Comparison of ENCODE assay signal across 12 cellular contexts in the genomic region with DNA sequence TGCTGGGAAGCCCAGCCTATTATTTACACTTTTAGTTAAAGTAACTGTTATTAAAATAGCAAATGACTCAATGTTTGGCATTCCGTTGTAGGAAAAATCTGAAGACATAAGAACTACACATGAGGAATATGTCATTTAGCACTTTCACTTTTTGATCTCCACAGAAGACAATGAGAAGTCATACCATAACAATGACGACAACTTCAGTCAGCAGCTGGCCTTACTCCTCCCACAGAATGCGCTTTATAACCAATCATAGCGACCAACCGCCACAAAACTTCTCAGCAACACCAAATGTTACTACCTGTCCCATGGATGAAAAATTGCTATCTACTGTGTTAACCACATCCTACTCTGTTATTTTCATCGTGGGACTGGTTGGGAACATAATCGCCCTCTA. TPM values are rescaled to one million over a fixed set of nuclear protein-coding genes. Genes with fewer than 3 reads are reported as not detected.
DNase-seq lines count a peak whose midpoint lies in the region; ATAC-seq and TF ChIP-seq lines count a peak whose summit lies in the region.
"Had no signal": no experiment of that assay in that cellular context is flagged by ENCODE, and none has a peak within 500 bp of the region (broad histone marks: within the 10 kb centered on the region; RNA-seq: fewer than 3 reads in every experiment).

No MANE protein-coding gene starts in this region.

- peak; percentile 1 for DNase-seq in stimulated activated naive CD4-positive, alpha-beta T cell treated with Interleukin-2 at 50 U/mL for 16 hours (lab: John Stamatoyannopoulos, UW)
- DNase-seq in stimulated activated naive CD4-positive, alpha-beta T cell (lab: John Stamatoyannopoulos, UW) = no peak
- DNase-seq in T-helper 17 cell (no peak), fibroblast of mammary gland (ENCODE audit: low read depth) (peak; percentile 17), lower lobe of right lung (no peak)
- DNase-seq: foreskin fibroblast, HCEC 1CT, NCI-H774, WERI-Rb-1 had no signal

- peaks cover 3% of the 10 kb centered on the region for H3K4me1 ChIP-seq in lower lobe of right lung

- no peaks in the 10 kb centered on the region for H3K9me3 ChIP-seq in T-helper 17 cell (ENCODE audit: control insufficient read depth, low read length, poor library complexity, severe bottlenecking)
- no peaks in the 10 kb centered on the region for H3K9me3 ChIP-seq in lower lobe of right lung

- no peak overlapping the region for H3K27ac Mint-ChIP-seq in T-helper 17 cell

- H3K27ac ChIP-seq in lower lobe of right lung = no peak overlapping the region
- H3K27ac ChIP-seq: C4-2B, WERI-Rb-1 had no signal

- no peaks in the 10 kb centered on the region for H3K27me3 ChIP-seq in lower lobe of right lung (ENCODE audit: low read depth)

- H3K4me3 Mint-ChIP-seq in T-helper 17 cell = no peak overlapping the region

- TF ChIP-seq CTCF in fibroblast of mammary gland (conservative IDR thresholded peaks at IDR 0.05; ENCODE audit: control insufficient read depth, insufficient read depth, low read depth, low read length) (no peak), lower lobe of right lung (IDR thresholded peaks at IDR 0.05) (no peak)

- H3K4me3 ChIP-seq in fibroblast of mammary gland (ENCODE audit: control insufficient read depth, low read depth, low read length) (no peak overlapping the region), lower lobe of right lung (no peak overlapping the region)

- H3K4me1 Mint-ChIP-seq in T-helper 17 cell = peaks cover 13% of the 10 kb centered on the region

- no peaks in the 10 kb centered on the region for H3K36me3 Mint-ChIP-seq in T-helper 17 cell (ENCODE audit: low read depth)

- H3K27me3 Mint-ChIP-seq in T-helper 17 cell = no peaks in the 10 kb centered on the region

- no peaks in the 10 kb centered on the region for H3K36me3 ChIP-seq in lower lobe of right lung
- H3K36me3 ChIP-seq: WERI-Rb-1 had no signal

- ATAC-seq in T-helper 17 cell (peak; percentile 28), HG02642 (IDR thresholded peaks at IDR 0.05; ENCODE audit: poor library complexity, unreplicated experiment) (no peak), HG02798 (IDR thresholded peaks at IDR 0.05; ENCODE audit: poor library complexity, unreplicated experiment) (no peak), lower lobe of right lung (no peak)

- intact Hi-C loops in lower lobe of right lung (cut with DNase I) = no loop called here

RNA-seq across cellular contexts. Expression of gene GPR34, which starts 6.7 kb away (rescaled TPM):
- under 1 TPM in 1 of 2 donors, not detected in 1; 0.17 TPM for total RNA-seq in T-helper 17 cell
- 33.6 TPM for total RNA-seq in lower lobe of right lung

RNA-seq across cellular contexts. Expression of gene GPR82, which starts 28.5 kb away (rescaled TPM):
- not detected for total RNA-seq in T-helper 17 cell
- 0.65 TPM for total RNA-seq in lower lobe of right lung

Comparison
In these comparisons a context has a peak if more than half of its experiments do, and no peak if none do; other contexts are left out.
1. DNase-seq: peak in stimulated activated naive CD4-positive, alpha-beta T cell treated with Interleukin-2 at 50 U/mL for 16 hours (single experiment) and fibroblast of mammary gland (single experiment); none in stimulated activated naive CD4-positive, alpha-beta T cell (0 of 6), T-helper 17 cell (0 of 3) and lower lobe of right lung (single experiment).
2. RNA of gene GPR34, which starts 6.7 kb away (total RNA-seq): 33.6 TPM in lower lobe of right lung (single experiment); 0.17 TPM in T-helper 17 cell; every median in the first group is over 10 times any median in the second.